8 cellular contexts compared by ENCODE assay signal in genomic region chr14:56195727-56196126, GRCh38.
DNase-seq lines count a peak whose midpoint lies in the region; ATAC-seq and TF ChIP-seq lines count a peak whose summit lies in the region.

No MANE protein-coding gene starts in this region.

- no peaks in the 10 kb centered on the region for H3K79me2 ChIP-seq in DOHH2 (ENCODE audit: control insufficient read depth, low read length)
- peaks cover 6% of the 10 kb centered on the region for H3K79me2 ChIP-seq in neural progenitor cell (ENCODE audit: low read depth)
- H3K79me2 ChIP-seq in Karpas-422 (ENCODE audit: low read length), result no peaks in the 10 kb centered on the region

- H3K36me3 Mint-ChIP-seq in neural progenitor cell, result no peaks in the 10 kb centered on the region

- TF ChIP-seq CTCF in DOHH2 (IDR thresholded peaks at IDR 0.05; ENCODE audit: low read depth, low read length, poor library complexity, severe bottlenecking) (no peak), neural progenitor cell (IDR thresholded peaks at IDR 0.05) (no peak)

- H3K9me2 ChIP-seq in DOHH2 (replicated peaks; ENCODE audit: control insufficient read depth, low read length) (no peaks in the 10 kb centered on the region), Karpas-422 (replicated peaks; ENCODE audit: insufficient read depth, low read length) (no peaks in the 10 kb centered on the region)

- peak; percentile 74 for ATAC-seq in GM19397 (IDR thresholded peaks at IDR 0.05; ENCODE audit: unreplicated experiment)
- ATAC-seq in HG03432 (IDR thresholded peaks at IDR 0.05; ENCODE audit: unreplicated experiment), result peak; percentile 81

- H3K9ac ChIP-seq in neural progenitor cell (no peak overlapping the region), Karpas-422 (ENCODE audit: low read length) (no peak overlapping the region)

- H3F3A ChIP-seq in DOHH2 (ENCODE audit: control insufficient read depth, insufficient read depth) (no peaks in the 10 kb centered on the region), neural progenitor cell (ENCODE audit: low read depth) (peaks cover 11% of the 10 kb centered on the region)

- H3K27me3 ChIP-seq in DOHH2 (ENCODE audit: control insufficient read depth, low read length), result no peaks in the 10 kb centered on the region
- no peaks in the 10 kb centered on the region for H3K27me3 ChIP-seq in neural progenitor cell
- H3K27me3 ChIP-seq in Karpas-422 (ENCODE audit: low read length), result no peaks in the 10 kb centered on the region

- peaks cover 18% of the 10 kb centered on the region for H3K4me1 ChIP-seq in DOHH2 (ENCODE audit: control insufficient read depth, low read length)
- peaks cover 35% of the 10 kb centered on the region for H3K4me1 ChIP-seq in neural progenitor cell
- no peaks in the 10 kb centered on the region for H3K4me1 ChIP-seq in Karpas-422 (ENCODE audit: low read length)

- DNase-seq in RPMI8226, result peak; percentile 91
- DNase-seq in glomerular visceral epithelial cell (ENCODE audit: extremely low spot score), result peak; percentile 52
- DNase-seq in epidermal melanocyte (ENCODE audit: insufficient read length, low spot score), result no peak
- DNase-seq in neural progenitor cell (ENCODE audit: low spot score), result no peak
- DNase-seq in Karpas-422, result no peak

- no peak overlapping the region for H3K4me3 Mint-ChIP-seq in neural progenitor cell

- peak overlapping the region; percentile 10; the same call in 1 of the 2 replicates for H3K4me3 ChIP-seq in DOHH2 (ENCODE audit: low read length)
- no peak overlapping the region for H3K4me3 ChIP-seq in neural progenitor cell
- H3K4me3 ChIP-seq in Karpas-422 (ENCODE audit: low read length), result no peak overlapping the region

- H2AFZ ChIP-seq in neural progenitor cell (replicated peaks) (no peak overlapping the region), Karpas-422 (ENCODE audit: low read length) (no peak overlapping the region)

- peaks cover 2% of the 10 kb centered on the region for H3K27me3 Mint-ChIP-seq in neural progenitor cell (ENCODE audit: insufficient read depth, low read depth)

- H3K36me3 ChIP-seq in DOHH2 (ENCODE audit: control insufficient read depth, low read length) (no peaks in the 10 kb centered on the region), neural progenitor cell (no peaks in the 10 kb centered on the region), Karpas-422 (ENCODE audit: insufficient read depth, low read length) (no peaks in the 10 kb centered on the region)

- peak overlapping the region; percentile 34 for H3K4me2 ChIP-seq in DOHH2 (ENCODE audit: low read length)
- H3K4me2 ChIP-seq in neural progenitor cell, result no peak overlapping the region
- no peak overlapping the region for H3K4me2 ChIP-seq in Karpas-422 (ENCODE audit: low read depth, low read length, poor library complexity, severe bottlenecking)

- no peaks in the 10 kb centered on the region for H3K9me3 Mint-ChIP-seq in neural progenitor cell

- H3K27ac ChIP-seq in DOHH2 (ENCODE audit: low read depth, low read length), result peak overlapping the region; percentile 16
- no peak overlapping the region for H3K27ac ChIP-seq in neural progenitor cell
- no peak overlapping the region for H3K27ac ChIP-seq in Karpas-422 (ENCODE audit: low read length)

- H3K9me3 ChIP-seq in DOHH2 (ENCODE audit: control insufficient read depth, insufficient read depth, low read length) (no peaks in the 10 kb centered on the region), neural progenitor cell (ENCODE audit: low read depth) (no peaks in the 10 kb centered on the region), Karpas-422 (ENCODE audit: low read length) (no peaks in the 10 kb centered on the region)

- peaks cover 19% of the 10 kb centered on the region for H3K4me1 Mint-ChIP-seq in neural progenitor cell

- no peak overlapping the region for H3K27ac Mint-ChIP-seq in neural progenitor cell

- no peaks in the 10 kb centered on the region for H4K20me1 ChIP-seq in DOHH2 (ENCODE audit: control insufficient read depth, insufficient read depth, low read depth, low read length)
- peaks cover 19% of the 10 kb centered on the region for H4K20me1 ChIP-seq in neural progenitor cell (ENCODE audit: low read depth)
- H4K20me1 ChIP-seq in Karpas-422 (ENCODE audit: insufficient read depth, low read depth, low read length), result no peaks in the 10 kb centered on the region

Comparison
In these comparisons a context has a peak if more than half of its experiments do, and no peak if none do; other contexts are left out.
1. DNase-seq: peak in RPMI8226 (single experiment) and glomerular visceral epithelial cell (single experiment); none in epidermal melanocyte (single experiment), neural progenitor cell (single experiment) and Karpas-422 (single experiment).